Comparison of ENCODE assay signal across 2 cellular contexts in genomic region chr13:110719036-110719710, GRCh38.
TF ChIP-seq lines count a peak whose summit lies in the region.

No MANE protein-coding gene starts in this region.

TF ChIP-seq in H1, 55 proteins besides CTCF, POLR2A, EP300 and RAD21:
- TF ChIP-seq POLR2AphosphoS5 (IDR thresholded peaks at IDR 0.05; ENCODE audit: low read depth, low read length) (no peak), JUND (IDR thresholded peaks at IDR 0.05; ENCODE audit: low read length) (no peak)

TF ChIP-seq in SK-N-SH treated with all-trans-retinoic acid at 6 μM for 48 hours, 23 proteins besides CTCF, POLR2A, EP300 and RAD21:
- no peak for TF ChIP-seq RARB (CRISPR knock-in tag; IDR thresholded peaks at IDR 0.05)
- no peak for TF ChIP-seq ZFP30 (CRISPR knock-in tag; IDR thresholded peaks at IDR 0.05)
- TF ChIP-seq TOX (CRISPR knock-in tag; IDR thresholded peaks at IDR 0.05; ENCODE audit: borderline replicate concordance): no peak
- no peak for TF ChIP-seq TCF4 (CRISPR knock-in tag; IDR thresholded peaks at IDR 0.05; ENCODE audit: borderline replicate concordance)
- TF ChIP-seq ESRRG (CRISPR knock-in tag; IDR thresholded peaks at IDR 0.05): no peak
- TF ChIP-seq PATZ1 (CRISPR knock-in tag; IDR thresholded peaks at IDR 0.05; ENCODE audit: borderline replicate concordance): no peak
- TF ChIP-seq ISL1 (CRISPR knock-in tag; IDR thresholded peaks at IDR 0.05): no peak
- no peak for TF ChIP-seq ZC3H10 (CRISPR knock-in tag; IDR thresholded peaks at IDR 0.05)
- TF ChIP-seq ZNF70 (CRISPR knock-in tag; IDR thresholded peaks at IDR 0.05): no peak
- TF ChIP-seq CSDC2 (CRISPR knock-in tag; IDR thresholded peaks at IDR 0.05): no peak
- no peak for TF ChIP-seq ZNF565 (CRISPR knock-in tag; conservative IDR thresholded peaks at IDR 0.05; ENCODE audit: low read depth)
- no peak for TF ChIP-seq OSR1 (CRISPR knock-in tag; IDR thresholded peaks at IDR 0.05)
- no peak for TF ChIP-seq ARNTL (CRISPR knock-in tag; IDR thresholded peaks at IDR 0.05; ENCODE audit: borderline replicate concordance, low read depth)
- TF ChIP-seq BACH2 (CRISPR knock-in tag; IDR thresholded peaks at IDR 0.05; ENCODE audit: borderline replicate concordance): no peak
- TF ChIP-seq, protein P1, sequence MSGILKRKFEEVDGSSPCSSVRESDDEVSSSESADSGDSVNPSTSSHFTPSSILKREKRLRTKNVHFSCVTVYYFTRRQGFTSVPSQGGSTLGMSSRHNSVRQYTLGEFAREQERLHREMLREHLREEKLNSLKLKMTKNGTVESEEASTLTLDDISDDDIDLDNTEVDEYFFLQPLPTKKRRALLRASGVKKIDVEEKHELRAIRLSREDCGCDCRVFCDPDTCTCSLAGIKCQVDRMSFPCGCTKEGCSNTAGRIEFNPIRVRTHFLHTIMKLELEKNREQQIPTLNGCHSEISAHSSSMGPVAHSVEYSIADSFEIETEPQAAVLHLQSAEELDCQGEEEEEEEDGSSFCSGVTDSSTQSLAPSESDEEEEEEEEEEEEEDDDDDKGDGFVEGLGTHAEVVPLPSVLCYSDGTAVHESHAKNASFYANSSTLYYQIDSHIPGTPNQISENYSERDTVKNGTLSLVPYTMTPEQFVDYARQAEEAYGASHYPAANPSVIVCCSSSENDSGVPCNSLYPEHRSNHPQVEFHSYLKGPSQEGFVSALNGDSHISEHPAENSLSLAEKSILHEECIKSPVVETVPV (CRISPR knock-in tag; IDR thresholded peaks at IDR 0.05): no peak
TF ChIP-seq in SK-N-SH treated with all-trans-retinoic acid at 6 μM for 48 hours: peak in this region for 0.
